1 cellular context compared by ENCODE assay signal in the genomic region with DNA sequence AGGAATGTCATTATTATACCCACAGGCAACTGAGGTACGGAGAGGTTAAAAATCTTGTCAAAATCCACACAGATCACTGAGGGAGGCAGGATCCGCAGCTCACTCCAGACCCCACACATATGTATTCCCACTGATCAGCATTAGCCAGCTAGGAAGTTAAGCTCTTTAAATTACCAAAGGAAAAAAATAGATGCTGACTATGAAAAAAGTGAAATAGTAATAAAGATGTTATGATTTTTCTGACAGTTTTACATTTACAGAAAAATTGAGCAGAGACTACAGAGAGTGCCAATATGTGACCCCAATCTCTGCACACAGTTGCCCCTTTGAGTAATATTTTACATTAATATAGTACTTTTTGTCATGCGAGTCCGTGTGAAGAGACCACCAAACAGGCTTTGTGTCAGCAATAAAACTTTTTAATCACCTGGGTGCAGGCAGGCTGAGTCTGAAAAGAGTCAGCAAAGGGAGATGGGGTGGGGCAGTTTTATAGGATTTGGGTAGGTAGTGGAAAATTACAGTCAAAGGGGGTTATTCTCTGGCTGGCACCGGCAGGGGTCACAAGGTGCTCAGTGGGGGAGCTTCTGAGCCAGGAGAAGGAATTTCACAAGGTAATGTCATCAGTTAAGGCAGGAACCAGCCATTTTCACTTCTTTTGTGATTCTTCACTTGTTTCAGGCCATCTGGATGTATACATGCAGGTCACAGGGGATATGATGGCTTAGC.
TF ChIP-seq lines count a peak whose summit lies in the region.

No MANE protein-coding gene starts in this region.

TF ChIP-seq in A549, 52 proteins besides CTCF, POLR2A, EP300 and RAD21:
- peak; percentile 61 for TF ChIP-seq MAFK (IDR thresholded peaks at IDR 0.05; ENCODE audit: partially characterized antibody)
TF ChIP-seq in A549: peak in this region for 1; not testable (repeated sequence) for 51.
